27 cellular contexts compared by ENCODE assay signal in the genomic region with DNA sequence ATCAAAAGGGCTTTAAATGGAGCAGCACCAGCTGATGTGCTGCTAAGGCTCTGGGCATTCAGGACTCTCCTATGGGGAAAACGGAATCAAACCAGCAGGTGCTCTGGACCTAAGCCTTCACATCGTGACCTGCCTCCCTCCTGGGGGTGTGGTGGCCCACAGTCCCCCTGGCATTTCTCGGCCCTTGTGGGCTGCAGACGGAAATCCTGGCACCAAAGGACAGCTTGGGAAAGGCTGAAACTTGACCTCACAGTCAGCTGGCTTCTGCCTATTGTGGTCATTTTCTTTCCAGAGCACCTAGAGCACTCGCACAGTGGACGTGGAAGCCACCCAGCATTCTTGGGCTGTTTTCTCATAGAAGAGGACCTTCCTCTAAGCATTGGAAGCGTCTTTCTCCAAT.
"Had no signal": no experiment of that assay in that cellular context is flagged by ENCODE, and none has a peak within 500 bp of the region (broad histone marks: within the 10 kb centered on the region; RNA-seq: fewer than 3 reads in every experiment).

No MANE protein-coding gene starts in this region.

- DNase-seq: colonic mucosa; effector CD8-positive, alpha-beta T cell; endodermal cell; foreskin fibroblast; gastrocnemius medialis; heart left ventricle; left cardiac atrium; left lung; mesendoderm; midbrain; natural killer cell; pancreas; right lobe of liver; stimulated activated CD4-positive, alpha-beta T cell treated with anti-CD3 and anti-CD28 coated beads, Interleukin-2, amount 100 ng/mL, for 24 hours; stimulated activated CD4-positive, alpha-beta T cell treated with anti-CD3 and anti-CD28 coated beads, Interleukin-4, amount 100 ng/mL, for 24 hours; stimulated activated naive CD8-positive, alpha-beta T cell treated with anti-CD3 and anti-CD28 coated beads, Interleukin-15, Interleukin-2, amounts not matched to agents 100 U/mL and 50 U/mL, for 24 hours; substantia nigra; upper lobe of right lung; uterus had no signal

- H3K4me3 ChIP-seq: colonic mucosa, gastrocnemius medialis, heart left ventricle, hepatocyte, left lung, pancreas, right lobe of liver, thoracic aorta, tibial nerve, upper lobe of right lung, uterus had no signal

- H2AFZ ChIP-seq: hepatocyte had no signal

- H3K4me1 ChIP-seq: colonic mucosa, pancreas had no signal

- H3K36me3 ChIP-seq: colonic mucosa, gastrocnemius medialis, heart left ventricle, left lung, neutrophil, pancreas, right lobe of liver, thoracic aorta, tibial nerve, upper lobe of right lung, uterus had no signal

- H3K27me3 ChIP-seq: colonic mucosa, gastrocnemius medialis, heart left ventricle, hepatocyte, left lung, neutrophil, pancreas, right lobe of liver, tibial nerve, upper lobe of right lung, uterus had no signal

- FAIRE-seq: islet of Langerhans, pancreas had no signal

- ATAC-seq: esophagus mucosa; gastrocnemius medialis; heart left ventricle; left cardiac atrium; left lung; natural killer cell; pancreas; right lobe of liver; stimulated activated effector memory CD8-positive, alpha-beta T cell treated with anti-CD3 and anti-CD28 coated beads, Interleukin-12 subunit alpha, Interleukin-12 subunit beta, amount 100 ng/mL, for 72 hours; stimulated activated naive CD8-positive, alpha-beta T cell treated with anti-CD3 and anti-CD28 coated beads, Interleukin-15, Interleukin-2, amounts not matched to agents 100 U/mL and 50 U/mL, for 24 hours; upper lobe of right lung had no signal

- H3K9me3 ChIP-seq: colonic mucosa, gastrocnemius medialis, heart left ventricle, left lung, neutrophil, pancreas, right lobe of liver, thoracic aorta, tibial nerve, upper lobe of right lung, uterus had no signal

- H3K4me2 ChIP-seq: hepatocyte had no signal

- H3K27ac ChIP-seq: colonic mucosa, epithelial cell of prostate, gastrocnemius medialis, heart left ventricle, hepatocyte, left lung, neutrophil, pancreas, right lobe of liver, thoracic aorta, tibial nerve, upper lobe of right lung, uterus had no signal
